1 cellular context compared by ENCODE assay signal in genomic region chr6:144835322-144835721, GRCh38.
TF ChIP-seq lines count a peak whose summit lies in the region.

No MANE protein-coding gene starts in this region.

TF ChIP-seq in K562, 482 proteins besides CTCF, POLR2A, EP300 and RAD21 (continued from another document):
- no peak for TF ChIP-seq GATAD2B (IDR thresholded peaks at IDR 0.05; ENCODE audit: borderline replicate concordance)
- TF ChIP-seq YY1 (IDR thresholded peaks at IDR 0.05; ENCODE audit: borderline replicate concordance in 1 of 3, control insufficient read depth in 1 of 3, extremely low read depth in 1 of 3, insufficient read depth in 3 of 3, insufficient read length in 1 of 3, insufficient replicate concordance in 2 of 3, low read depth in 1 of 3, low read length in 2 of 3) = no peak
- peak; percentile 84 for TF ChIP-seq MAFG (tag; conservative IDR thresholded peaks at IDR 0.05)
- TF ChIP-seq BDP1 (IDR thresholded peaks at IDR 0.05; ENCODE audit: insufficient read depth, insufficient read length) = no peak
- peak; percentile 82 for TF ChIP-seq C11orf30 (IDR thresholded peaks at IDR 0.05; ENCODE audit: low read depth)
- TF ChIP-seq BHLHE40 (IDR thresholded peaks at IDR 0.05; ENCODE audit: low read length) = no peak
- TF ChIP-seq THAP12 (CRISPR knock-in tag; IDR thresholded peaks at IDR 0.05) = no peak
- no peak for TF ChIP-seq ZFP1 (CRISPR knock-in tag; IDR thresholded peaks at IDR 0.05)
- TF ChIP-seq HMGN3 (IDR thresholded peaks at IDR 0.05; ENCODE audit: borderline replicate concordance, extremely low read depth, insufficient read length, low read depth, low read length) = no peak
- TF ChIP-seq RFX1 (IDR thresholded peaks at IDR 0.05) = no peak
- TF ChIP-seq RBFOX2 (IDR thresholded peaks at IDR 0.05; ENCODE audit: low read depth, low read length) = no peak
- TF ChIP-seq RBBP5 (IDR thresholded peaks at IDR 0.05; ENCODE audit: borderline replicate concordance, insufficient read depth, low read length, poor library complexity, severe bottlenecking) = no peak
- no peak for TF ChIP-seq ZNF766 (CRISPR knock-in tag; conservative IDR thresholded peaks at IDR 0.05)
- TF ChIP-seq DIDO1 (tag; IDR thresholded peaks at IDR 0.05; ENCODE audit: low read depth) = no peak
- no peak for TF ChIP-seq TAF15 (IDR thresholded peaks at IDR 0.05; ENCODE audit: low read depth, low read length)
- no peak for TF ChIP-seq ZBTB12 (CRISPR knock-in tag; IDR thresholded peaks at IDR 0.05)
- TF ChIP-seq ATF1 (CRISPR knock-in tag; IDR thresholded peaks at IDR 0.05) = no peak
- TF ChIP-seq ATF1 (tag; IDR thresholded peaks at IDR 0.05) = no peak
- TF ChIP-seq NR1H2 (CRISPR knock-in tag; IDR thresholded peaks at IDR 0.05) = no peak
- TF ChIP-seq HBP1 (CRISPR knock-in tag; IDR thresholded peaks at IDR 0.05) = no peak
- TF ChIP-seq MAFK (IDR thresholded peaks at IDR 0.05; ENCODE audit: low read length) = peak; percentile 74
- no peak for TF ChIP-seq TSHZ1 (CRISPR knock-in tag; IDR thresholded peaks at IDR 0.05)
- TF ChIP-seq ZNF507 (tag; conservative IDR thresholded peaks at IDR 0.05) = no peak
- no peak for TF ChIP-seq ZNF449 (CRISPR knock-in tag; IDR thresholded peaks at IDR 0.05)
- TF ChIP-seq ARID1B (IDR thresholded peaks at IDR 0.05) = no peak
- TF ChIP-seq SIN3B (IDR thresholded peaks at IDR 0.05; ENCODE audit: low read depth) = no peak
- TF ChIP-seq KDM5B (IDR thresholded peaks at IDR 0.05; ENCODE audit: insufficient replicate concordance, low read depth, low read length) = no peak
- no peak for TF ChIP-seq ZNF79 (CRISPR knock-in tag; IDR thresholded peaks at IDR 0.05; ENCODE audit: low read depth)
- no peak for TF ChIP-seq HDAC1 (IDR thresholded peaks at IDR 0.05)
- TF ChIP-seq MAFF (IDR thresholded peaks at IDR 0.05; ENCODE audit: low read length) = peak; percentile 67; the same call in 1 of the 2 replicates
- peak; percentile 88 for TF ChIP-seq ZNF316 (IDR thresholded peaks at IDR 0.05)
